ENCODE assay signal across 2 cellular contexts in the genomic region with DNA sequence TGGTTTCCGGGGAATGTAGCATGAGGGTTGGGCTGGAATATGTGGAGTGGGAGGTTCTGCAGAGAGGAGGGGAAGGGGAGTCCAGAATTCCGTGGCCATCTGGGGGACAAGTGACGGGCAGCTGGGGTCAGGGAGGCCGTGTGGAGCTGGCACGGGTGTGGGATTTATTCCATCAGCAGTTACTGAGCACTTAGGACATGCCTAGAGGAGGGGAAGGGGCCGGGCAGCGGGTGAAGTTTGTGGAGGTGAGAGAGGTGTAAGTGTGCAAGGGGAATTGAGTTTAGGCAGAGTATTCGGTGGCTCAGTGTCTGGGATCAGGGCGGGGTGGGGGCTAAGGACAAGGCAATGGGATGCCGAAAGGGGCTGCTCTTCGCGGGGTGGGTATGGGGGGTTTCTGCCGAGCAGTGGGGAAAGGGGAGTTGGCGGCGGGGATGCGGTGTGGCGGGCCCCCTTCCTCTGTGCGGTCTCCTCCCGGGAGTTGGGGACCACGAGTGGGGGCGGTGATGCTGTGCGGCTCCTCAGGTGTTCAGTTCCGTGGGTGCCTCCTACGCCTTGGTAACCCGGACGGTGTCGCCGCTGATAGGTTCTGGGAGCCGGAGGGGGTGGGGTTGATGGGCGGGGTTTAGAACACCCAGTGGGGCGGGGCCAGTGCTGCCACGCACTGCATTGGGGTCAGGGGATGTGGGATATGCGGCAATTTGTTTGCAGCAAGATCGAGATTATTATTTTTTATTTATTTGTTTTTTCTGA.
TF ChIP-seq lines count a peak whose summit lies in the region.

No MANE protein-coding gene starts in this region.

TF ChIP-seq in HEK293T, 16 proteins besides CTCF, POLR2A, EP300 and RAD21:
- TF ChIP-seq FOXK2 (IDR thresholded peaks at IDR 0.05): no peak
- no peak for TF ChIP-seq L3MBTL2 (conservative IDR thresholded peaks at IDR 0.05)
- TF ChIP-seq CTBP1 (IDR thresholded peaks at IDR 0.05; ENCODE audit: borderline replicate concordance): no peak
- TF ChIP-seq SP1 (IDR thresholded peaks at IDR 0.05): no peak
- no peak for TF ChIP-seq SUZ12 (IDR thresholded peaks at IDR 0.05)
- TF ChIP-seq FOXM1 (IDR thresholded peaks at IDR 0.05; ENCODE audit: borderline replicate concordance): no peak
- TF ChIP-seq, protein P1, sequence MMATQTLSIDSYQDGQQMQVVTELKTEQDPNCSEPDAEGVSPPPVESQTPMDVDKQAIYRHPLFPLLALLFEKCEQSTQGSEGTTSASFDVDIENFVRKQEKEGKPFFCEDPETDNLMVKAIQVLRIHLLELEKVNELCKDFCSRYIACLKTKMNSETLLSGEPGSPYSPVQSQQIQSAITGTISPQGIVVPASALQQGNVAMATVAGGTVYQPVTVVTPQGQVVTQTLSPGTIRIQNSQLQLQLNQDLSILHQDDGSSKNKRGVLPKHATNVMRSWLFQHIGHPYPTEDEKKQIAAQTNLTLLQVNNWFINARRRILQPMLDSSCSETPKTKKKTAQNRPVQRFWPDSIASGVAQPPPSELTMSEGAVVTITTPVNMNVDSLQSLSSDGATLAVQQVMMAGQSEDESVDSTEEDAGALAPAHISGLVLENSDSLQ (IDR thresholded peaks at IDR 0.05): no peak
- no peak for TF ChIP-seq BHLHE40 (IDR thresholded peaks at IDR 0.05; ENCODE audit: borderline replicate concordance)
- no peak for TF ChIP-seq ARNT (IDR thresholded peaks at IDR 0.05)
- no peak for TF ChIP-seq HDGF (IDR thresholded peaks at IDR 0.05; ENCODE audit: borderline replicate concordance)
- no peak for TF ChIP-seq LEF1 (IDR thresholded peaks at IDR 0.05; ENCODE audit: borderline replicate concordance)
- TF ChIP-seq NFRKB (IDR thresholded peaks at IDR 0.05): no peak
- no peak for TF ChIP-seq ZNF384 (IDR thresholded peaks at IDR 0.05)
- no peak for TF ChIP-seq TARDBP (IDR thresholded peaks at IDR 0.05)
- no peak for TF ChIP-seq ELF4 (IDR thresholded peaks at IDR 0.05)
- no peak for TF ChIP-seq FOXA1 (IDR thresholded peaks at IDR 0.05)

TF ChIP-seq in K562, 482 proteins besides CTCF, POLR2A, EP300 and RAD21:
- TF ChIP-seq, protein P2, sequence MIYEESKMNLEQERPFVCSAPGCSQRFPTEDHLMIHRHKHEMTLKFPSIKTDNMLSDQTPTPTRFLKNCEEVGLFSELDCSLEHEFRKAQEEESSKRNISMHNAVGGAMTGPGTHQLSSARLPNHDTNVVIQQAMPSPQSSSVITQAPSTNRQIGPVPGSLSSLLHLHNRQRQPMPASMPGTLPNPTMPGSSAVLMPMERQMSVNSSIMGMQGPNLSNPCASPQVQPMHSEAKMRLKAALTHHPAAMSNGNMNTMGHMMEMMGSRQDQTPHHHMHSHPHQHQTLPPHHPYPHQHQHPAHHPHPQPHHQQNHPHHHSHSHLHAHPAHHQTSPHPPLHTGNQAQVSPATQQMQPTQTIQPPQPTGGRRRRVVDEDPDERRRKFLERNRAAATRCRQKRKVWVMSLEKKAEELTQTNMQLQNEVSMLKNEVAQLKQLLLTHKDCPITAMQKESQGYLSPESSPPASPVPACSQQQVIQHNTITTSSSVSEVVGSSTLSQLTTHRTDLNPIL (CRISPR knock-in tag; IDR thresholded peaks at IDR 0.05): no peak
- TF ChIP-seq EGR1 (conservative IDR thresholded peaks at IDR 0.05): peak; percentile 39; the same call in 1 of the 2 replicates
- TF ChIP-seq BDP1 (IDR thresholded peaks at IDR 0.05; ENCODE audit: insufficient read depth, insufficient read length): no peak
- TF ChIP-seq FOXA3 (CRISPR knock-in tag; conservative IDR thresholded peaks at IDR 0.05 in 1 of 2, IDR thresholded peaks at IDR 0.05 in 1 of 2): no peak
- TF ChIP-seq, protein P3, sequence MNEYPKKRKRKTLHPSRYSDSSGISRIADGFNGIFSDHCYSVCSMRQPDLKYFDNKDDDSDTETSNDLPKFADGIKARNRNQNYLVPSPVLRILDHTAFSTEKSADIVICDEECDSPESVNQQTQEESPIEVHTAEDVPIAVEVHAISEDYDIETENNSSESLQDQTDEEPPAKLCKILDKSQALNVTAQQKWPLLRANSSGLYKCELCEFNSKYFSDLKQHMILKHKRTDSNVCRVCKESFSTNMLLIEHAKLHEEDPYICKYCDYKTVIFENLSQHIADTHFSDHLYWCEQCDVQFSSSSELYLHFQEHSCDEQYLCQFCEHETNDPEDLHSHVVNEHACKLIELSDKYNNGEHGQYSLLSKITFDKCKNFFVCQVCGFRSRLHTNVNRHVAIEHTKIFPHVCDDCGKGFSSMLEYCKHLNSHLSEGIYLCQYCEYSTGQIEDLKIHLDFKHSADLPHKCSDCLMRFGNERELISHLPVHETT (CRISPR knock-in tag; conservative IDR thresholded peaks at IDR 0.05 in 1 of 2, IDR thresholded peaks at IDR 0.05 in 1 of 2): no peak
TF ChIP-seq in K562: peak in this region for 1.
